Comparison of ENCODE assay signal across 35 cellular contexts in the genomic region with DNA sequence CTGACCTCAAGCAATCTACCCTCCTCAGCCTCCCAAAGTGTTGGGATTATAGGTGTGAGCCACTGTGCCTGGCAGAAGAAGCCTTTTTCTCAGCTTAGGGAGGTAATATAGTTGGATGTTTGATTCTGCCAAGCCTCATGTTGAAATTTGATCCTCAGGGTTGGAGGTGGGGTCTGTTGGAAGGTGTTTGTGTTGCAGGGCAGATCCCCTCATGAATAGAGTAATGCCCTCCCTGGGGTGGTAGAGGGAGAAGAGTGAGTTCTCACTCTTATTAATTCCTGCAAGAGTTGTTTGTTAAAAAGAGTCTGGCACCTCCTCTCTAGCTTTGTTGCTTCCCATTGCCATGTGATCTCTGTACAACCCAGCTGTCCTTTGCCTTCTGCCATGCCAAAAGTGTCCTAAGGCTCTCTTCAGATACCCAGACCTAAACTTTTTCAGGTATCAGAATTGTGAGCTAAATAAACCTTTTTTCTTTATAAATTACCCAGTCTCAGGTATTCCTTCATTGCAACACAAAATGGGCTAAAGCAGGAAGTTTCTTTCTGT. TPM values are rescaled to one million over a fixed set of nuclear protein-coding genes. Genes with fewer than 3 reads are reported as not detected.
DNase-seq lines count a peak whose midpoint lies in the region; ATAC-seq and TF ChIP-seq lines count a peak whose summit lies in the region.
"Had no signal": no experiment of that assay in that cellular context is flagged by ENCODE, and none has a peak within 500 bp of the region (broad histone marks: within the 10 kb centered on the region; RNA-seq: fewer than 3 reads in every experiment).

No MANE protein-coding gene starts in this region.

- H3K79me2 ChIP-seq in DND-41 (ENCODE audit: insufficient read depth, low read length), result peaks cover 97% of the 10 kb centered on the region

- H3K4me3 ChIP-seq in DND-41 (ENCODE audit: low read depth in 1 of 2, low read length in 2 of 2) (no peak overlapping the region), HUES6 (ENCODE audit: low read depth, low read length) (0 out of 2 replicates have a peak overlapping the region, but pooled peaks have one; percentile 4), stomach (no peak overlapping the region)
- H3K4me3 ChIP-seq: BLaER1, cardiac muscle cell, colonic mucosa, psoas muscle had no signal

- H3K27ac Mint-ChIP-seq in nephron, result peak overlapping the region in 2 of 3 experiments; percentile 58 to 64
- H3K27ac Mint-ChIP-seq: activated naive CD8-positive, alpha-beta T cell treated with anti-CD3 and anti-CD28 coated beads, Interleukin-2, amount 50 U/mL, for 24 hours; activated T-cell treated with anti-CD3 and anti-CD28 coated beads, Interleukin-2, amount 50 U/mL, for 72 hours; immature natural killer cell; memory B cell; stimulated activated effector memory CD8-positive, alpha-beta T cell treated with anti-CD3 and anti-CD28 coated beads, Interleukin-12 subunit alpha, Interleukin-12 subunit beta, amount 100 ng/mL, for 72 hours; T-helper 1 cell treated with Interleukin-12 subunit alpha and Interleukin-12 subunit beta and Interleukin-4 antibody, amounts not matched to agents 30 μg/mL and 1 μg/mL, for 36 hours; type B pancreatic cell had no signal

- no peak overlapping the region for H3K4me2 ChIP-seq in DND-41 (ENCODE audit: insufficient read depth, low read length)
- H3K4me2 ChIP-seq: BLaER1 had no signal

- DNase-seq in DND-41 (no peak), iPS DF 4.7 (ENCODE audit: extremely low read depth, low spot score) (peak; percentile 46), NCI-H1048 (lab: John Stamatoyannopoulos, UW) (no peak), substantia nigra (lab: John Stamatoyannopoulos, UW) (no peak), stomach (no peak)
- no peak for DNase-seq in activated CD8-positive, alpha-beta memory T cell treated with anti-CD3 and anti-CD28 coated beads for 24 hours
- DNase-seq: activated CD4-positive, CD25-positive, alpha-beta regulatory T cell; activated naive CD8-positive, alpha-beta T cell treated with anti-CD3 and anti-CD28 coated beads, Interleukin-2, amount 50 U/mL, for 24 hours; activated T-cell treated with anti-CD3 and anti-CD28 coated beads, Interleukin-2, amount 50 U/mL, for 72 hours; colonic mucosa; DMS79; effector memory CD8-positive, alpha-beta T cell; erythroblast; GF-D8; immature natural killer cell; KBM-7; left colon; naive B cell; NCI-H1105; NCI-H187; NCI-H2171 treated with DMSO at 0.1 percent for 48 hours; NCI-H510A treated with DMSO at 0.1 percent for 48 hours; occipital lobe; PC-3; psoas muscle; stimulated activated CD4-positive, alpha-beta T cell treated with anti-CD3 and anti-CD28 coated beads, Interleukin-15, amount 100 ng/mL, for 24 hours had no signal

- H3K27me3 ChIP-seq in DND-41 (ENCODE audit: insufficient read depth, low read length, poor library complexity) (no peaks in the 10 kb centered on the region), HUES6 (ENCODE audit: control insufficient read depth, insufficient read depth, low read length) (no peaks in the 10 kb centered on the region), stomach (no peaks in the 10 kb centered on the region)
- H3K27me3 ChIP-seq: BLaER1, cardiac muscle cell, colonic mucosa had no signal

- no peak for TF ChIP-seq EP300 in stomach (IDR thresholded peaks at IDR 0.05)

- H3K9me3 ChIP-seq in DND-41 (ENCODE audit: insufficient read depth, low read length, severe bottlenecking) (no peaks in the 10 kb centered on the region), HUES6 (ENCODE audit: control insufficient read depth, insufficient read depth, low read depth, low read length) (no peaks in the 10 kb centered on the region; the same call in 1 of the 2 replicates), stomach (no peaks in the 10 kb centered on the region)
- H3K9me3 ChIP-seq: BLaER1, colonic mucosa, psoas muscle had no signal

- H3K4me3 Mint-ChIP-seq in nephron, result no peak overlapping the region
- H3K4me3 Mint-ChIP-seq: activated naive CD8-positive, alpha-beta T cell treated with anti-CD3 and anti-CD28 coated beads, Interleukin-2, amount 50 U/mL, for 24 hours; activated T-cell treated with anti-CD3 and anti-CD28 coated beads, Interleukin-2, amount 50 U/mL, for 72 hours; effector memory CD8-positive, alpha-beta T cell; immature natural killer cell; memory B cell; naive B cell; stimulated activated effector memory CD8-positive, alpha-beta T cell treated with anti-CD3 and anti-CD28 coated beads, Interleukin-12 subunit alpha, Interleukin-12 subunit beta, amount 100 ng/mL, for 72 hours; T-helper 1 cell treated with Interleukin-12 subunit alpha and Interleukin-12 subunit beta and Interleukin-4 antibody, amounts not matched to agents 30 μg/mL and 1 μg/mL, for 36 hours; type B pancreatic cell had no signal

- H3K9me3 Mint-ChIP-seq in nephron, result no peaks in the 10 kb centered on the region
- H3K9me3 Mint-ChIP-seq: activated naive CD8-positive, alpha-beta T cell treated with anti-CD3 and anti-CD28 coated beads, Interleukin-2, amount 50 U/mL, for 24 hours; activated T-cell treated with anti-CD3 and anti-CD28 coated beads, Interleukin-2, amount 50 U/mL, for 72 hours; effector memory CD8-positive, alpha-beta T cell; immature natural killer cell; memory B cell; naive B cell; stimulated activated effector memory CD8-positive, alpha-beta T cell treated with anti-CD3 and anti-CD28 coated beads, Interleukin-12 subunit alpha, Interleukin-12 subunit beta, amount 100 ng/mL, for 72 hours; T-helper 1 cell treated with Interleukin-12 subunit alpha and Interleukin-12 subunit beta and Interleukin-4 antibody, amounts not matched to agents 30 μg/mL and 1 μg/mL, for 36 hours; type B pancreatic cell had no signal

- peaks cover 6% of the 10 kb centered on the region for H3K36me3 Mint-ChIP-seq in nephron (ENCODE audit: low read depth)
- H3K36me3 Mint-ChIP-seq: immature natural killer cell; memory B cell; naive B cell; stimulated activated effector memory CD8-positive, alpha-beta T cell treated with anti-CD3 and anti-CD28 coated beads, Interleukin-12 subunit alpha, Interleukin-12 subunit beta, amount 100 ng/mL, for 72 hours; type B pancreatic cell had no signal

- peaks cover 10% of the 10 kb centered on the region; the same call in 1 of the 2 replicates for H4K20me1 ChIP-seq in DND-41 (ENCODE audit: insufficient read depth, low read length)
- H4K20me1 ChIP-seq: BLaER1 had no signal

- no peak for TF ChIP-seq POLR2A in stomach (IDR thresholded peaks at IDR 0.05)

- peak; percentile 41; the same call in 2 of the 3 replicates for ATAC-seq in DND-41 (ENCODE audit: insufficient read depth, low read depth)
- ATAC-seq: activated naive CD8-positive, alpha-beta T cell treated with anti-CD3 and anti-CD28 coated beads, Interleukin-2, amount 50 U/mL, for 24 hours; activated T-cell treated with anti-CD3 and anti-CD28 coated beads, Interleukin-2, amount 50 U/mL, for 72 hours; effector memory CD8-positive, alpha-beta T cell; left colon; PC-3; psoas muscle; SK-N-SH treated with all-trans-retinoic acid at 6 μM for 48 hours; stimulated activated effector memory CD8-positive, alpha-beta T cell treated with anti-CD3 and anti-CD28 coated beads, Interleukin-12 subunit alpha, Interleukin-12 subunit beta, amount 100 ng/mL, for 72 hours had no signal

- H2AFZ ChIP-seq in DND-41 (ENCODE audit: low read depth, low read length), result no peak overlapping the region

- intact Hi-C loops in stomach (cut with DNase I; ENCODE audit: low total_unique reads), result no loop called here

- 0 out of 2 replicates have a peak, but pooled peaks cover under 1% of the 10 kb centered on the region for H3K36me3 ChIP-seq in DND-41 (ENCODE audit: insufficient read depth, low read length)
- H3K36me3 ChIP-seq in HUES6 (ENCODE audit: control insufficient read depth, insufficient read depth, low read length), result no peaks in the 10 kb centered on the region
- no peaks in the 10 kb centered on the region for H3K36me3 ChIP-seq in stomach
- H3K36me3 ChIP-seq: BLaER1, cardiac muscle cell, colonic mucosa had no signal

- no peaks in the 10 kb centered on the region for H3K27me3 Mint-ChIP-seq in nephron (ENCODE audit: low read depth)
- H3K27me3 Mint-ChIP-seq: activated naive CD8-positive, alpha-beta T cell treated with anti-CD3 and anti-CD28 coated beads, Interleukin-2, amount 50 U/mL, for 24 hours; effector memory CD8-positive, alpha-beta T cell; memory B cell; type B pancreatic cell had no signal

- H3K4me1 ChIP-seq in DND-41 (ENCODE audit: insufficient read depth, low read length), result peaks cover 36% of the 10 kb centered on the region
- peaks cover 20% of the 10 kb centered on the region; the same call in 1 of the 2 replicates for H3K4me1 ChIP-seq in HUES6 (ENCODE audit: control insufficient read depth, insufficient read depth, low read length)
- peaks cover 0 to 67% (median 31%) of the 10 kb centered on the region in 4 donors for H3K4me1 ChIP-seq in stomach
- H3K4me1 ChIP-seq: BLaER1, colonic mucosa had no signal

- H3K27ac ChIP-seq in DND-41 (ENCODE audit: low read length), result peak overlapping the region; percentile 41
- H3K27ac ChIP-seq in HUES6 (ENCODE audit: low read depth, low read length), result peak overlapping the region; percentile 51; the same call in 1 of the 2 replicates
- no peak overlapping the region for H3K27ac ChIP-seq in substantia nigra (ENCODE audit: low read depth, low read length, poor library complexity, severe bottlenecking)
- H3K27ac ChIP-seq in stomach, result no peak overlapping the region
- H3K27ac ChIP-seq: BLaER1, cardiac muscle cell, colonic mucosa, psoas muscle had no signal

- TF ChIP-seq CTCF in DND-41 (IDR thresholded peaks at IDR 0.05; ENCODE audit: borderline replicate concordance, extremely low read depth, low read length, poor library complexity, severe bottlenecking) (no peak), nephron (IDR thresholded peaks at IDR 0.05; ENCODE audit: unreplicated experiment in 3 of 3) (no peak), stomach (IDR thresholded peaks at IDR 0.05) (no peak)

- peaks cover 15% of the 10 kb centered on the region for H3K4me1 Mint-ChIP-seq in nephron
- H3K4me1 Mint-ChIP-seq: activated naive CD8-positive, alpha-beta T cell treated with anti-CD3 and anti-CD28 coated beads, Interleukin-2, amount 50 U/mL, for 24 hours; immature natural killer cell; memory B cell; naive B cell had no signal

- H3K9ac ChIP-seq in DND-41 (ENCODE audit: low read depth, low read length), result no peak overlapping the region
- no peak overlapping the region for H3K9ac ChIP-seq in HUES6 (ENCODE audit: low read length)
- H3K9ac ChIP-seq: BLaER1 had no signal

RNA-seq across cellular contexts. Expression of a gene that starts 16.4 kb away (rescaled TPM):
- 10 to 100 TPM in 4 of 5 donors, 1 to 10 TPM in 1; 5.8 to 92.3 (median 20.4) TPM for total RNA-seq in stomach
- 1 to 10 TPM; 2.7 to 8.1 (median 5.0) TPM for polyA plus RNA-seq in stomach

Comparison
In these comparisons a context has a peak if more than half of its experiments do, and no peak if none do; other contexts are left out.
1. H3K27ac ChIP-seq: peak in DND-41 (single experiment) and HUES6 (single experiment); none in substantia nigra (single experiment) and stomach (0 of 5).